ENCODE assay signal across 29 cellular contexts in the genomic region with DNA sequence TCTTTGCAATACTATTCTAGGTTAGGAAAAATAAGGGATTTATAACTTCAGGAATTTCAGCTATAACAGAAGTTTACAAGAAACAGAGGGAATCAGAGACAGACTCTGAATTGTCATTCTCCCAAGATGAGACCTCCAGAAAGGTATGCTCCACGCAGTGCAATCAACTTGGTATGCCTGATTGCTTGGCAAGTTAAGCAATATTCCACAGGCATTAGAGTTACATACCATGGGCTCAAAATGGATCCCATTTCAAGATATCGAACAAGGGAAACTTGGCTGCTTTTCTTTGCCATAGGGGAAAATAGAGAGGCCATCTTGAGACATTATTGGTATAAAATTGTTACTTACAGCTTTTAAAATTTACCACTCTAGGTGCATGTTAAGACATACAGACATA.
DNase-seq lines count a peak whose midpoint lies in the region; ATAC-seq, FAIRE-seq and TF ChIP-seq lines count a peak whose summit lies in the region.
"Had no signal": no experiment of that assay in that cellular context is flagged by ENCODE, and none has a peak within 500 bp of the region (broad histone marks: within the 10 kb centered on the region; RNA-seq: fewer than 3 reads in every experiment).

No MANE protein-coding gene starts in this region.

- H3K4me3 ChIP-seq in AG10803 (ENCODE audit: low read length) (no peak overlapping the region), epithelial cell of esophagus (ENCODE audit: low read length) (no peak overlapping the region)
- H3K4me3 ChIP-seq: heart right ventricle, left ventricle myocardium inferior, SK-N-MC, spleen, uterus had no signal

- FAIRE-seq in RCC 7860 (lab: Jason Lieb, UNC): no peak

- TF ChIP-seq CTCF in AG10803 (conservative IDR thresholded peaks at IDR 0.05; ENCODE audit: low read length) (no peak), epithelial cell of esophagus (IDR thresholded peaks at IDR 0.05; ENCODE audit: insufficient read depth, low read depth, low read length, missing control alignments) (no peak)

- no peak for ATAC-seq in GM19452 (IDR thresholded peaks at IDR 0.05; ENCODE audit: unreplicated experiment)
- ATAC-seq: activated CD8-positive, alpha-beta memory T cell treated with anti-CD3 and anti-CD28 coated beads, Interleukin-2, amount 10 ng/mL, durations not matched to agents 7 days and 5 days; CD8-positive, alpha-beta T cell; heart right ventricle; natural killer cell; stimulated activated memory B cell treated with anti-CD40 and anti-IgM and Interleukin-4, amounts not matched to agents 10 μg/mL and 1 μg/mL and 100 μg/mL, for 72 hours had no signal

- no peak for TF ChIP-seq RAD21 in Ishikawa (IDR thresholded peaks at IDR 0.05; ENCODE audit: low read depth)

- TF ChIP-seq EP300 in Ishikawa (IDR thresholded peaks at IDR 0.05; ENCODE audit: borderline replicate concordance): no peak

- DNase-seq in AG10803 (ENCODE audit: low read depth) (peak; percentile 86), epithelial cell of esophagus (ENCODE audit: low read depth) (peak; percentile 54), non-pigmented ciliary epithelial cell (ENCODE audit: low read depth) (peak; percentile 40), DMS153 (lab: John Stamatoyannopoulos, UW) (no peak), RCC 7860 (ENCODE audit: low spot score) (no peak)
- no peak for DNase-seq in activated T-cell treated with anti-CD3 and anti-CD28 coated beads, Interleukin-2, amount 50 U/mL, for 1 hour
- DNase-seq: activated CD4-positive, alpha-beta T cell treated with anti-CD3 and anti-CD28 coated beads, Interleukin-2, amount 50 U/mL, for 1 hour; activated CD8-positive, alpha-beta memory T cell treated with anti-CD3 and anti-CD28 coated beads, Interleukin-2, amount 10 ng/mL, durations not matched to agents 7 days and 5 days; activated naive CD4-positive, alpha-beta T cell treated with anti-CD3 and anti-CD28 coated beads, Interleukin-2, amount 10 ng/mL, durations not matched to agents 7 days and 5 days; aorta; CD8-positive, alpha-beta T cell; DMS 273 treated with DMSO at 0.1 percent for 48 hours; GDM1; GOT3; heart right ventricle; left ventricle myocardium inferior; natural killer cell; NCI-H1092; NCI-H187 treated with DMSO at 0.1 percent for 48 hours; NCI-H526; spleen; stimulated activated CD4-positive, alpha-beta T cell treated with anti-CD3 and anti-CD28 coated beads, Interleukin-4, amount 100 ng/mL, for 1 hour; T-helper 2 cell; uterus; WERI-Rb-1 had no signal

TF ChIP-seq in Ishikawa, 13 proteins besides CTCF, POLR2A, EP300 and RAD21:
- TF ChIP-seq YY1 (IDR thresholded peaks at IDR 0.05; ENCODE audit: low read depth) (0 out of 2 replicates have a peak, but pooled peaks have one; percentile 31), CEBPB (IDR thresholded peaks at IDR 0.05) (peak; percentile 82), TEAD4 (IDR thresholded peaks at IDR 0.05) (peak; percentile 56)
- TF ChIP-seq, protein P1, sequence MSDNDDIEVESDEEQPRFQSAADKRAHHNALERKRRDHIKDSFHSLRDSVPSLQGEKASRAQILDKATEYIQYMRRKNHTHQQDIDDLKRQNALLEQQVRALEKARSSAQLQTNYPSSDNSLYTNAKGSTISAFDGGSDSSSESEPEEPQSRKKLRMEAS (IDR thresholded peaks at IDR 0.05): no peak

Comparison
In these comparisons a context has a peak if more than half of its experiments do, and no peak if none do; other contexts are left out.
1. DNase-seq: peak in AG10803 (single experiment), epithelial cell of esophagus (single experiment) and non-pigmented ciliary epithelial cell (single experiment); none in DMS153 (single experiment), RCC 7860 (single experiment) and activated T-cell treated with anti-CD3 and anti-CD28 coated beads, Interleukin-2, amount 50 U/mL, for 1 hour (single experiment).